In the genomic region with DNA sequence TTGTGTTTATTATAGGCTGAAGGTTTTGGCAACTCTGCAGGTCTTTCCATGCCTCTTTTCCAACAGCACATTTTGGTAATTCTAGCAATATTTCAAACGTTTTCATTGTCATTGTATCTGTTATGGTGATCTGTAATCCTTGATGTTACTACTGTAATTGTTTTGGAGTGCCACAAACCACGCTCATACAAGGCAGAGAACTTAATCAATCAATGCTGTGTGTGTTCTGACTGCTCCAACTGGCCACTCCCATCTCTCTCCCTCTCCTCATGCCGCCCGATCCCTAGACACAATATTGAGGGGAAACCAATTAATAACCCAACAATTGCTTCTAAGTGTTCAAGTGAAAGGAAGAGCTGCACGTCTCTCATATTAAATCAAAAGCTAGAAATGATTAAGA, we compare ENCODE assay signal across 28 cellular contexts. TPM values are rescaled to one million over a fixed set of nuclear protein-coding genes. Genes with fewer than 3 reads are reported as not detected.
DNase-seq lines count a peak whose midpoint lies in the region; TF ChIP-seq lines count a peak whose summit lies in the region.
"Had no signal": no experiment of that assay in that cellular context is flagged by ENCODE, and none has a peak within 500 bp of the region (broad histone marks: within the 10 kb centered on the region; RNA-seq: fewer than 3 reads in every experiment).

No MANE protein-coding gene starts in this region.

- intact Hi-C loops in cardiac septum (cut with DNase I) = no loop called here
- intact Hi-C loops in activated CD4-positive, alpha-beta T cell treated with anti-CD3 and anti-CD28 coated beads, Interleukin-2, amount 10 ng/mL, durations not matched to agents 24 days and 14 days (cut with micrococcal nuclease) = no loop called here

- peak overlapping the region; percentile 17 for H3K27ac Mint-ChIP-seq in glutamatergic neuron (ENCODE audit: unreplicated experiment)
- H3K27ac Mint-ChIP-seq in type B pancreatic cell = peak overlapping the region; percentile 70
- H3K27ac Mint-ChIP-seq in activated CD4-positive, alpha-beta T cell treated with anti-CD3 and anti-CD28 coated beads, Interleukin-2, amount 10 ng/mL, durations not matched to agents 24 days and 14 days = no peak overlapping the region
- H3K27ac Mint-ChIP-seq: activated CD4-positive, alpha-beta T cell treated with anti-CD3 and anti-CD28 coated beads, Interleukin-2, amount 10 ng/mL, durations not matched to agents 7 days and 5 days; activated T-cell treated with anti-CD3 and anti-CD28 coated beads, Interleukin-2, amount 50 U/mL, for 72 hours; T-helper 1 cell treated with Interleukin-12 subunit alpha and Interleukin-12 subunit beta and Interleukin-4 antibody, amounts not matched to agents 30 μg/mL and 1 μg/mL, for 36 hours had no signal

- H3K4me3 Mint-ChIP-seq in glutamatergic neuron (ENCODE audit: unreplicated experiment) = no peak overlapping the region
- peak overlapping the region; percentile 29 for H3K4me3 Mint-ChIP-seq in type B pancreatic cell
- H3K4me3 Mint-ChIP-seq in activated CD4-positive, alpha-beta T cell treated with anti-CD3 and anti-CD28 coated beads, Interleukin-2, amount 10 ng/mL, durations not matched to agents 24 days and 14 days = no peak overlapping the region
- H3K4me3 Mint-ChIP-seq: activated CD4-positive, alpha-beta T cell treated with anti-CD3 and anti-CD28 coated beads, Interleukin-2, amount 10 ng/mL, durations not matched to agents 7 days and 5 days; activated T-cell treated with anti-CD3 and anti-CD28 coated beads, Interleukin-2, amount 50 U/mL, for 72 hours; T-helper 1 cell treated with Interleukin-12 subunit alpha and Interleukin-12 subunit beta and Interleukin-4 antibody, amounts not matched to agents 30 μg/mL and 1 μg/mL, for 36 hours had no signal

- H3K36me3 ChIP-seq in right atrium auricular region = no peaks in the 10 kb centered on the region
- H3K36me3 ChIP-seq: esophagus squamous epithelium, upper lobe of right lung had no signal

- no peak overlapping the region for H3K4me3 ChIP-seq in right atrium auricular region
- H3K4me3 ChIP-seq: BLaER1, coronary artery, esophagus squamous epithelium, GM12878, SJSA1, upper lobe of right lung had no signal

- TF ChIP-seq CTCF in right atrium auricular region (IDR thresholded peaks at IDR 0.05) (no peak), glutamatergic neuron (IDR thresholded peaks at IDR 0.05; ENCODE audit: partially characterized antibody, unreplicated experiment) (no peak), type B pancreatic cell (conservative IDR thresholded peaks at IDR 0.05) (no peak)

- H3K9me3 ChIP-seq in right atrium auricular region = no peaks in the 10 kb centered on the region
- H3K9me3 ChIP-seq: BLaER1, esophagus squamous epithelium, neutrophil, SJSA1, upper lobe of right lung had no signal

- H3K9me3 Mint-ChIP-seq in glutamatergic neuron (ENCODE audit: unreplicated experiment) (no peaks in the 10 kb centered on the region), type B pancreatic cell (no peaks in the 10 kb centered on the region)
- no peaks in the 10 kb centered on the region for H3K9me3 Mint-ChIP-seq in activated CD4-positive, alpha-beta T cell treated with anti-CD3 and anti-CD28 coated beads, Interleukin-2, amount 10 ng/mL, durations not matched to agents 24 days and 14 days
- H3K9me3 Mint-ChIP-seq: activated CD4-positive, alpha-beta T cell treated with anti-CD3 and anti-CD28 coated beads, Interleukin-2, amount 10 ng/mL, durations not matched to agents 7 days and 5 days; activated T-cell treated with anti-CD3 and anti-CD28 coated beads, Interleukin-2, amount 50 U/mL, for 72 hours; T-helper 1 cell treated with Interleukin-12 subunit alpha and Interleukin-12 subunit beta and Interleukin-4 antibody, amounts not matched to agents 30 μg/mL and 1 μg/mL, for 36 hours had no signal

- H3K27me3 Mint-ChIP-seq in glutamatergic neuron (ENCODE audit: unreplicated experiment) = peaks cover 2% of the 10 kb centered on the region
- H3K27me3 Mint-ChIP-seq in type B pancreatic cell = no peaks in the 10 kb centered on the region
- H3K27me3 Mint-ChIP-seq in activated CD4-positive, alpha-beta T cell treated with anti-CD3 and anti-CD28 coated beads, Interleukin-2, amount 10 ng/mL, durations not matched to agents 24 days and 14 days = no peaks in the 10 kb centered on the region
- H3K27me3 Mint-ChIP-seq: activated CD4-positive, alpha-beta T cell treated with anti-CD3 and anti-CD28 coated beads, Interleukin-2, amount 10 ng/mL, durations not matched to agents 7 days and 5 days had no signal

- POLR2A ChIA-PET in HEK293T (lab: Yijun Ruan, JAX) = no interaction called here

- DNase-seq in right atrium auricular region (ENCODE audit: low spot score) = peak; percentile 1
- DNase-seq in cardiac septum (ENCODE audit: low spot score) = no peak
- DNase-seq in HEK293T (ENCODE audit: extremely low spot score) = no peak
- no peak for DNase-seq in glutamatergic neuron
- no peak for DNase-seq in type B pancreatic cell (ENCODE audit: extremely low spot score, unreplicated experiment)
- no peak for DNase-seq in stimulated activated naive CD4-positive, alpha-beta T cell (lab: John Stamatoyannopoulos, UW)
- no peak for DNase-seq in stimulated activated CD4-positive, alpha-beta T cell treated with anti-CD3 and anti-CD28 coated beads, Interleukin-4, amount 100 ng/mL, for 1 hour
- DNase-seq in activated CD4-positive, alpha-beta T cell treated with anti-CD3 and anti-CD28 coated beads, Interleukin-2, amount 10 ng/mL, durations not matched to agents 24 days and 14 days = no peak
- DNase-seq: activated CD4-positive, alpha-beta T cell treated with anti-CD3 and anti-CD28 coated beads, Interleukin-2, amount 10 ng/mL, durations not matched to agents 7 days and 5 days; activated naive CD4-positive, alpha-beta T cell; activated T-cell treated with anti-CD3 and anti-CD28 coated beads, Interleukin-2, amount 50 U/mL, for 72 hours; anterior cingulate cortex; esophagus squamous epithelium; left cardiac atrium; mammary epithelial cell; NCI-H1417 treated with DMSO at 0.1 percent for 48 hours; NCI-H2081; NCI-H345; NCI-H748 treated with DMSO at 0.1 percent for 48 hours; RPMI8226; substantia nigra; upper lobe of right lung had no signal

- H3K4me1 Mint-ChIP-seq in glutamatergic neuron (ENCODE audit: low read depth, unreplicated experiment) (peaks cover 15% of the 10 kb centered on the region), type B pancreatic cell (ENCODE audit: unreplicated experiment) (peaks cover 31% of the 10 kb centered on the region)
- peaks cover 20% of the 10 kb centered on the region for H3K4me1 Mint-ChIP-seq in activated CD4-positive, alpha-beta T cell treated with anti-CD3 and anti-CD28 coated beads, Interleukin-2, amount 10 ng/mL, durations not matched to agents 24 days and 14 days

- H3K27ac ChIP-seq in right atrium auricular region = no peak overlapping the region
- H3K27ac ChIP-seq: BLaER1, coronary artery, esophagus squamous epithelium, neutrophil, SJSA1, upper lobe of right lung had no signal

- no peaks in the 10 kb centered on the region for H3K4me1 ChIP-seq in right atrium auricular region
- H3K4me1 ChIP-seq: SJSA1, upper lobe of right lung had no signal

- no peaks in the 10 kb centered on the region for H3K36me3 Mint-ChIP-seq in glutamatergic neuron (ENCODE audit: unreplicated experiment)
- H3K36me3 Mint-ChIP-seq in type B pancreatic cell = peaks cover 12% of the 10 kb centered on the region
- H3K36me3 Mint-ChIP-seq in activated CD4-positive, alpha-beta T cell treated with anti-CD3 and anti-CD28 coated beads, Interleukin-2, amount 10 ng/mL, durations not matched to agents 24 days and 14 days (ENCODE audit: low read depth) = peaks cover 17% of the 10 kb centered on the region

- H3K27me3 ChIP-seq in right atrium auricular region = no peaks in the 10 kb centered on the region
- H3K27me3 ChIP-seq: BLaER1, esophagus squamous epithelium, neutrophil, SJSA1, upper lobe of right lung had no signal

- CTCF ChIA-PET in HEK293T (lab: Yijun Ruan, JAX) = no interaction called here

TF ChIP-seq in HEK293T, 16 proteins besides CTCF, POLR2A, EP300 and RAD21:
- no peak for TF ChIP-seq FOXM1 (IDR thresholded peaks at IDR 0.05; ENCODE audit: borderline replicate concordance)
- no peak for TF ChIP-seq TARDBP (IDR thresholded peaks at IDR 0.05)
- TF ChIP-seq L3MBTL2 (conservative IDR thresholded peaks at IDR 0.05) = no peak
- TF ChIP-seq ARNT (IDR thresholded peaks at IDR 0.05) = no peak
- no peak for TF ChIP-seq HDGF (IDR thresholded peaks at IDR 0.05; ENCODE audit: borderline replicate concordance)
- TF ChIP-seq, protein P1, sequence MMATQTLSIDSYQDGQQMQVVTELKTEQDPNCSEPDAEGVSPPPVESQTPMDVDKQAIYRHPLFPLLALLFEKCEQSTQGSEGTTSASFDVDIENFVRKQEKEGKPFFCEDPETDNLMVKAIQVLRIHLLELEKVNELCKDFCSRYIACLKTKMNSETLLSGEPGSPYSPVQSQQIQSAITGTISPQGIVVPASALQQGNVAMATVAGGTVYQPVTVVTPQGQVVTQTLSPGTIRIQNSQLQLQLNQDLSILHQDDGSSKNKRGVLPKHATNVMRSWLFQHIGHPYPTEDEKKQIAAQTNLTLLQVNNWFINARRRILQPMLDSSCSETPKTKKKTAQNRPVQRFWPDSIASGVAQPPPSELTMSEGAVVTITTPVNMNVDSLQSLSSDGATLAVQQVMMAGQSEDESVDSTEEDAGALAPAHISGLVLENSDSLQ (IDR thresholded peaks at IDR 0.05) = 0 out of 2 replicates have a peak, but pooled peaks have one; percentile 20
- no peak for TF ChIP-seq FOXK2 (IDR thresholded peaks at IDR 0.05)
- no peak for TF ChIP-seq ELF4 (IDR thresholded peaks at IDR 0.05)

RNA-seq across cellular contexts. Expression of a gene that starts 32.9 kb away (rescaled TPM):
- total RNA-seq in right atrium auricular region (100 to 1,000 TPM; 274 to 287 TPM), cardiac septum (356 TPM), glutamatergic neuron (ENCODE audit: unreplicated experiment) (216 TPM), type B pancreatic cell (ENCODE audit: low replicate concordance) (466 and 659 TPM in 2 replicates)
- total RNA-seq in activated CD4-positive, alpha-beta T cell treated with anti-CD3 and anti-CD28 coated beads, Interleukin-2, amount 10 ng/mL, durations not matched to agents 24 days and 14 days = 266 and 270 TPM in 2 replicates

RNA-seq across cellular contexts. Expression of a gene that starts 33.2 kb away (rescaled TPM):
- total RNA-seq in right atrium auricular region = 100 to 1,000 TPM; 143 to 193 TPM
- 219 TPM for total RNA-seq in cardiac septum
- 302 TPM for total RNA-seq in glutamatergic neuron (ENCODE audit: unreplicated experiment)
- 333 and 425 TPM in 2 replicates for total RNA-seq in type B pancreatic cell (ENCODE audit: low replicate concordance)
- 212 and 215 TPM in 2 replicates for total RNA-seq in activated CD4-positive, alpha-beta T cell treated with anti-CD3 and anti-CD28 coated beads, Interleukin-2, amount 10 ng/mL, durations not matched to agents 24 days and 14 days
